Comparison of ENCODE assay signal across 6 cellular contexts in genomic region chr21:44550289-44550688, GRCh38. TPM values are rescaled to one million over a fixed set of nuclear protein-coding genes. Genes with fewer than 3 reads are reported as not detected.
"Had no signal": no experiment of that assay in that cellular context is flagged by ENCODE, and none has a peak within 500 bp of the region (broad histone marks: within the 10 kb centered on the region; RNA-seq: fewer than 3 reads in every experiment).

No MANE protein-coding gene starts in this region.

RNA-seq across cellular contexts. Expression of gene KRTAP10-2, which starts 1.0 kb away (rescaled TPM):
- total RNA-seq: activated naive CD8-positive, alpha-beta T cell treated with anti-CD3 and anti-CD28 coated beads for 36 hours; frontal cortex; heart left ventricle; ovary; T-helper 1 cell treated with Interleukin-12 subunit alpha and Interleukin-12 subunit beta and Interleukin-4 antibody, amounts not matched to agents 30 ng/mL and 1 ng/mL, for 36 hours; urinary bladder had no signal
- polyA plus RNA-seq: heart left ventricle, ovary, urinary bladder had no signal

RNA-seq across cellular contexts. Expression of gene KRTAP10-3, which starts 8.3 kb away (rescaled TPM):
- total RNA-seq: activated naive CD8-positive, alpha-beta T cell treated with anti-CD3 and anti-CD28 coated beads for 36 hours; frontal cortex; heart left ventricle; ovary; T-helper 1 cell treated with Interleukin-12 subunit alpha and Interleukin-12 subunit beta and Interleukin-4 antibody, amounts not matched to agents 30 ng/mL and 1 ng/mL, for 36 hours; urinary bladder had no signal
- polyA plus RNA-seq: heart left ventricle, ovary, urinary bladder had no signal

RNA-seq across cellular contexts. Expression of gene KRTAP10-1, which starts 10.3 kb away (rescaled TPM):
- total RNA-seq: activated naive CD8-positive, alpha-beta T cell treated with anti-CD3 and anti-CD28 coated beads for 36 hours; frontal cortex; heart left ventricle; ovary; T-helper 1 cell treated with Interleukin-12 subunit alpha and Interleukin-12 subunit beta and Interleukin-4 antibody, amounts not matched to agents 30 ng/mL and 1 ng/mL, for 36 hours; urinary bladder had no signal
- polyA plus RNA-seq: heart left ventricle, ovary, urinary bladder had no signal

RNA-seq across cellular contexts. Expression of gene KRTAP10-4, which starts 23.2 kb away (rescaled TPM):
- total RNA-seq: activated naive CD8-positive, alpha-beta T cell treated with anti-CD3 and anti-CD28 coated beads for 36 hours; frontal cortex; heart left ventricle; ovary; T-helper 1 cell treated with Interleukin-12 subunit alpha and Interleukin-12 subunit beta and Interleukin-4 antibody, amounts not matched to agents 30 ng/mL and 1 ng/mL, for 36 hours; urinary bladder had no signal
- polyA plus RNA-seq: heart left ventricle, ovary, urinary bladder had no signal

RNA-seq across cellular contexts. Expression of gene KRTAP10-5, which starts 30.1 kb away (rescaled TPM):
- total RNA-seq: activated naive CD8-positive, alpha-beta T cell treated with anti-CD3 and anti-CD28 coated beads for 36 hours; frontal cortex; heart left ventricle; ovary; T-helper 1 cell treated with Interleukin-12 subunit alpha and Interleukin-12 subunit beta and Interleukin-4 antibody, amounts not matched to agents 30 ng/mL and 1 ng/mL, for 36 hours; urinary bladder had no signal
- polyA plus RNA-seq: heart left ventricle, ovary, urinary bladder had no signal
